Comparison of ENCODE assay signal across 10 cellular contexts in genomic region chr9:124280176-124280691, GRCh38. TPM values are rescaled to one million over a fixed set of nuclear protein-coding genes. Genes with fewer than 3 reads are reported as not detected.
DNase-seq lines count a peak whose midpoint lies in the region; ATAC-seq and TF ChIP-seq lines count a peak whose summit lies in the region.
"Had no signal": no experiment of that assay in that cellular context is flagged by ENCODE, and none has a peak within 500 bp of the region (broad histone marks: within the 10 kb centered on the region; RNA-seq: fewer than 3 reads in every experiment).

No MANE protein-coding gene starts in this region.

- peak overlapping the region in 1 of 2 experiments; percentile 68 for H3K14ac ChIP-seq in mesenchymal stem cell (ENCODE audit: low read length in 2 of 2)

- no peaks in the 10 kb centered on the region for H3K9me3 ChIP-seq in mesenchymal stem cell (ENCODE audit: control insufficient read depth, low read length)
- H3K9me3 ChIP-seq in upper lobe of right lung = no peaks in the 10 kb centered on the region

- 66% methylated on average over 16 of the region's 16 CpGs for WGBS in mesenchymal stem cell

- H3K27ac ChIP-seq in epithelial cell of prostate = peak overlapping the region; percentile 74
- H3K27ac ChIP-seq in mesenchymal stem cell (ENCODE audit: low read length, poor library complexity, severe bottlenecking) = peak overlapping the region; percentile 95
- H3K27ac ChIP-seq in upper lobe of right lung = peak overlapping the region; percentile 90

- no peak overlapping the region for H3K4me2 ChIP-seq in mesenchymal stem cell (ENCODE audit: low read length, poor library complexity, severe bottlenecking)

- H4K8ac ChIP-seq in mesenchymal stem cell (ENCODE audit: low read length) = peak overlapping the region; percentile 95

- H3K18ac ChIP-seq in mesenchymal stem cell (ENCODE audit: low read depth in 1 of 2, low read length in 2 of 2) = peak overlapping the region; percentile 97 to 98

- peak overlapping the region; percentile 53 for H4K91ac ChIP-seq in mesenchymal stem cell (ENCODE audit: low read length)

- H3K36me3 ChIP-seq in mesenchymal stem cell (ENCODE audit: control insufficient read depth in 1 of 2, insufficient read depth in 2 of 2, low read depth in 1 of 2, low read length in 2 of 2) (peaks cover 23 to 34% of the 10 kb centered on the region in 2 experiments), upper lobe of right lung (no peaks in the 10 kb centered on the region)

- H3K4me3 ChIP-seq in mesenchymal stem cell (ENCODE audit: insufficient read depth in 1 of 2, low read depth in 1 of 2, low read length in 2 of 2) (no peak overlapping the region), upper lobe of right lung (no peak overlapping the region)

- peak overlapping the region; percentile 15 to 81 for H2BK12ac ChIP-seq in mesenchymal stem cell (ENCODE audit: low read length in 2 of 2)

- no peak overlapping the region for H2BK5ac ChIP-seq in mesenchymal stem cell (ENCODE audit: low read depth, low read length, poor library complexity, severe bottlenecking)

- H3K23ac ChIP-seq in mesenchymal stem cell (ENCODE audit: low read length in 2 of 2) = no peak overlapping the region

- peak overlapping the region; percentile 76 for H2BK120ac ChIP-seq in mesenchymal stem cell (ENCODE audit: low read depth, low read length)

- H3K27me3 ChIP-seq in mesenchymal stem cell (ENCODE audit: control insufficient read depth in 1 of 2, insufficient read depth in 1 of 2, low read length in 2 of 2) (no peaks in the 10 kb centered on the region), upper lobe of right lung (no peaks in the 10 kb centered on the region)

- no peak overlapping the region for H2AFZ ChIP-seq in mesenchymal stem cell (ENCODE audit: low read depth, low read length)

- TF ChIP-seq CTCF in upper lobe of right lung (IDR thresholded peaks at IDR 0.05) = no peak

- H2AK5ac ChIP-seq in mesenchymal stem cell (ENCODE audit: low read length, severe bottlenecking) = peak overlapping the region; percentile 73

- ATAC-seq in upper lobe of right lung (peak; percentile 62), GM18520 (IDR thresholded peaks at IDR 0.05; ENCODE audit: unreplicated experiment) (no peak), HG02981 (IDR thresholded peaks at IDR 0.05; ENCODE audit: unreplicated experiment) (no peak), HG03354 (IDR thresholded peaks at IDR 0.05; ENCODE audit: poor library complexity, severe bottlenecking, unreplicated experiment) (no peak)

- intact Hi-C loops in upper lobe of right lung (cut with DNase I) = no loop called here

- DNase-seq in NCI-H460 (ENCODE audit: extremely low read depth, low read depth) (peak; percentile 76), epithelial cell of prostate (ENCODE audit: low read depth, low spot score) (no peak), mesenchymal stem cell (peak; percentile 90), upper lobe of right lung (peak; percentile 78), HPDE6-E6E7 (ENCODE audit: extremely low spot score) (no peak)
- DNase-seq: activated CD8-positive, alpha-beta memory T cell treated with anti-CD3 and anti-CD28 coated beads for 24 hours; hippocampal formation had no signal

- H3K79me1 ChIP-seq in mesenchymal stem cell (replicated peaks; ENCODE audit: low read length, poor library complexity, severe bottlenecking) = no peaks in the 10 kb centered on the region

- H3K9ac ChIP-seq in mesenchymal stem cell (ENCODE audit: low read length) = peak overlapping the region; percentile 42

- peaks cover 66% of the 10 kb centered on the region for H3K4me1 ChIP-seq in mesenchymal stem cell (ENCODE audit: control insufficient read depth, insufficient read depth, low read depth, low read length)
- H3K4me1 ChIP-seq in upper lobe of right lung = peaks cover 59% of the 10 kb centered on the region

- no peak overlapping the region for H2BK15ac ChIP-seq in mesenchymal stem cell (ENCODE audit: low read depth, poor library complexity, severe bottlenecking)

- H3K4ac ChIP-seq in mesenchymal stem cell (ENCODE audit: low read depth in 1 of 2, low read length in 2 of 2) = peak overlapping the region; percentile 84 to 99

RNA-seq across cellular contexts. Expression of gene NEK6, which starts 22.5 kb away (rescaled TPM):
- total RNA-seq in NCI-H460 (2014; rRNA removed; shearing (Covaris generic)) = 20.1 and 23.2 TPM in 2 replicates
- polyA plus RNA-seq in NCI-H460 (2014; cell fraction: nucleus; rRNA removed) = 20.3 and 36.9 TPM in 2 replicates
- 99.8 TPM for polyA plus RNA-seq in mesenchymal stem cell (2013, experiment 1 of 2)
- 97.5 TPM for polyA plus RNA-seq in mesenchymal stem cell (2013, experiment 2 of 2)
- 137 TPM for total RNA-seq in upper lobe of right lung

Comparison
In these comparisons a context has a peak if more than half of its experiments do, and no peak if none do; other contexts are left out.
1. DNase-seq: peak in NCI-H460 (single experiment), mesenchymal stem cell (single experiment) and upper lobe of right lung (single experiment); none in epithelial cell of prostate (single experiment) and HPDE6-E6E7 (single experiment).
2. Peak in every context shown above with its lines, with median percentiles within 50 percentile points of each other: H3K27ac ChIP-seq.